ENCODE assay signal across 5 cellular contexts in genomic region chr1:54696262-54696661, GRCh38. TPM values are rescaled to one million over a fixed set of nuclear protein-coding genes. Genes with fewer than 3 reads are reported as not detected.
"Had no signal": no experiment of that assay in that cellular context is flagged by ENCODE, and none has a peak within 500 bp of the region (broad histone marks: within the 10 kb centered on the region; RNA-seq: fewer than 3 reads in every experiment).

No MANE protein-coding gene starts in this region.

- H3K9me3 Mint-ChIP-seq: GM23338, H9 had no signal

- H3K27ac Mint-ChIP-seq: GM23338, H9 had no signal

- ATAC-seq: GM23338, K562 had no signal

- DNase-seq: H9, HCEC 1CT, IMR-90 had no signal

- H3K4me3 Mint-ChIP-seq: GM23338, H9 had no signal

- H3K4me1 Mint-ChIP-seq: GM23338 had no signal

RNA-seq across cellular contexts. Expression of gene MROH7, which starts 54.7 kb away (rescaled TPM):
- total RNA-seq: IMR-90, K562 had no signal
